13 cellular contexts compared by ENCODE assay signal in genomic region chr10:21747809-21748208, GRCh38.
"Had no signal": no experiment of that assay in that cellular context is flagged by ENCODE, and none has a peak within 500 bp of the region (broad histone marks: within the 10 kb centered on the region; RNA-seq: fewer than 3 reads in every experiment).

No MANE protein-coding gene starts in this region.

- DNase-seq: activated CD4-positive, alpha-beta T cell treated with anti-CD3 and anti-CD28 coated beads, Interleukin-2, amount 50 U/mL, for 4 hours; activated naive CD4-positive, alpha-beta T cell; caudate nucleus; cortex of kidney; effector CD8-positive, alpha-beta T cell; kidney; mesendoderm; posterior cingulate gyrus; tibial artery had no signal

- H3K9me3 Mint-ChIP-seq: activated T-helper 1 cell treated with anti-CD3 and anti-CD28 coated beads, Interleukin-12 subunit alpha, Interleukin-12 subunit beta, Interleukin-2, Interleukin-4 antibody, amounts not matched to agents 30 ng/mL and 10 ng/mL and 1 ng/mL, durations not matched to agents 14 hours and 24 hours and 36 hours; T-helper 2 cell treated with Interferon-gamma antibody and Interleukin-4, amounts not matched to agents 5 μg/mL and 100 μg/mL, for 36 hours had no signal

- ATAC-seq: activated CD4-positive, CD25-positive, alpha-beta regulatory T cell treated with anti-CD3 and anti-CD28 coated beads, Interleukin-2, amount 50 U/mL, for 24 hours; gastroesophageal sphincter had no signal

- H3K27ac Mint-ChIP-seq: activated T-helper 1 cell treated with anti-CD3 and anti-CD28 coated beads, Interleukin-12 subunit alpha, Interleukin-12 subunit beta, Interleukin-2, Interleukin-4 antibody, amounts not matched to agents 30 ng/mL and 10 ng/mL and 1 ng/mL, durations not matched to agents 14 hours and 24 hours and 36 hours; T-helper 2 cell treated with Interferon-gamma antibody and Interleukin-4, amounts not matched to agents 5 μg/mL and 100 μg/mL, for 36 hours had no signal

- H3K4me3 Mint-ChIP-seq: activated T-helper 1 cell treated with anti-CD3 and anti-CD28 coated beads, Interleukin-12 subunit alpha, Interleukin-12 subunit beta, Interleukin-2, Interleukin-4 antibody, amounts not matched to agents 30 ng/mL and 10 ng/mL and 1 ng/mL, durations not matched to agents 14 hours and 24 hours and 36 hours; T-helper 2 cell treated with Interferon-gamma antibody and Interleukin-4, amounts not matched to agents 5 μg/mL and 100 μg/mL, for 36 hours had no signal
